22 cellular contexts compared by ENCODE assay signal in genomic region chr10:72265925-72266865, GRCh38. TPM values are rescaled to one million over a fixed set of nuclear protein-coding genes. Genes with fewer than 3 reads are reported as not detected.
A peak's percentile ranks its signal among the peaks of the same experiment; 100 is the strongest.
DNase-seq lines count a peak whose midpoint lies in the region; TF ChIP-seq lines count a peak whose summit lies in the region.
"Had no signal": no experiment of that assay in that cellular context is flagged by ENCODE, and none has a peak within 500 bp of the region (broad histone marks: within the 10 kb centered on the region; RNA-seq: fewer than 3 reads in every experiment).

No MANE protein-coding gene starts in this region.

- TF ChIP-seq CTCF in parathyroid adenoma (IDR thresholded peaks at IDR 0.05): no peak

- peak overlapping the region; percentile 20 for H2AFZ ChIP-seq in parathyroid adenoma
- H2AFZ ChIP-seq in GM23248: no peak overlapping the region

- H4K20me1 ChIP-seq in GM23248 (ENCODE audit: insufficient read depth): no peaks in the 10 kb centered on the region

- 0 out of 2 replicates have a peak, but pooled peaks cover 6% of the 10 kb centered on the region for H3F3A ChIP-seq in GM23248 (ENCODE audit: insufficient read depth)

- H3K4me1 ChIP-seq in CD8-positive, alpha-beta memory T cell (ENCODE audit: insufficient read depth, low read length): peaks cover 44% of the 10 kb centered on the region
- H3K4me1 ChIP-seq in HUES64 (ENCODE audit: insufficient read depth, low read length): peaks cover 29% of the 10 kb centered on the region
- peaks cover 15% of the 10 kb centered on the region for H3K4me1 ChIP-seq in parathyroid adenoma
- 0 out of 2 replicates have a peak, but pooled peaks cover 6% of the 10 kb centered on the region for H3K4me1 ChIP-seq in GM23248 (ENCODE audit: insufficient read depth)

- H3K36me3 Mint-ChIP-seq in CD8-positive, alpha-beta memory T cell: no peaks in the 10 kb centered on the region
- H3K36me3 Mint-ChIP-seq: natural killer cell treated with Interleukin-12 subunit alpha and Interleukin-12 subunit beta and Interleukin-15 and Interleukin-18, amount 100 ng/mL, for 72 hours had no signal

- WGBS in HUES64: 93% methylated on average over 10 of the region's 11 CpGs
- WGBS in GM23248 (ENCODE audit: low coverage in 1 of 2, low lambda C conversion rate in 2 of 2, missing lambda C conversion rate in 2 of 2), 2 experiments: 84 to 86% methylated on average over 11 of the region's 11 CpGs

- H3K4me3 Mint-ChIP-seq in CD8-positive, alpha-beta memory T cell: peak overlapping the region in 1 of 7 donors; percentile 30
- H3K4me3 Mint-ChIP-seq: activated T-helper 17 cell treated with anti-CD3 and anti-CD28 coated beads, Interleukin-2, amount 50 U/mL, for 72 hours; natural killer cell treated with Interleukin-12 subunit alpha and Interleukin-12 subunit beta and Interleukin-15 and Interleukin-18, amount 100 ng/mL, for 72 hours; stimulated activated naive CD8-positive, alpha-beta T cell treated with anti-CD3 and anti-CD28 coated beads, Interleukin-15, Interleukin-2, amounts not matched to agents 100 ng/mL and 50 ng/mL, for 24 hours had no signal

- peaks cover 20 to 32% (median 30%) of the 10 kb centered on the region in 3 donors for H3K4me1 Mint-ChIP-seq in CD8-positive, alpha-beta memory T cell

- POLR2A ChIA-PET in CD8-positive, alpha-beta memory T cell (lab: Charles Lee): interaction anchor here (0.5 kb wide), 1 partner anchor 64 kb away, joined by 5 read pairs; no protein-coding TSS in a partner anchor

- in situ Hi-C loops in ACHN (cut with HindIII; ENCODE audit: low pct_ligation_motif_present, low pct_unique_long_range_greater_than_20kb, low sequenced_read_pairs): no loop called here
- in situ Hi-C loops in GM23248 (cut with MboI): no loop called here

- no peak overlapping the region for H3K4me3 ChIP-seq in CD8-positive, alpha-beta memory T cell (ENCODE audit: low read length)
- H3K4me3 ChIP-seq in HUES64 (ENCODE audit: low read length) (no peak overlapping the region), parathyroid adenoma (ENCODE audit: low read depth, low read length) (no peak overlapping the region), GM23248 (no peak overlapping the region)
- H3K4me3 ChIP-seq: colonic mucosa, transverse colon had no signal

- H3K9me3 ChIP-seq in CD8-positive, alpha-beta memory T cell (ENCODE audit: low read length): no peaks in the 10 kb centered on the region
- H3K9me3 ChIP-seq in HUES64 (ENCODE audit: insufficient read depth, low read depth, low read length) (no peaks in the 10 kb centered on the region), parathyroid adenoma (ENCODE audit: control insufficient read depth, low read length) (no peaks in the 10 kb centered on the region), GM23248 (ENCODE audit: low read depth) (no peaks in the 10 kb centered on the region)
- H3K9me3 ChIP-seq: colonic mucosa, transverse colon had no signal

- peak overlapping the region in 3 of 8 donors; percentile 27 to 87 (median 77) for H3K27ac Mint-ChIP-seq in CD8-positive, alpha-beta memory T cell
- H3K27ac Mint-ChIP-seq: activated T-helper 17 cell treated with anti-CD3 and anti-CD28 coated beads, Interleukin-2, amount 50 U/mL, for 72 hours; stimulated activated naive CD8-positive, alpha-beta T cell treated with anti-CD3 and anti-CD28 coated beads, Interleukin-15, Interleukin-2, amounts not matched to agents 100 ng/mL and 50 ng/mL, for 24 hours had no signal

- H3K27me3 ChIP-seq in CD8-positive, alpha-beta memory T cell (ENCODE audit: insufficient read depth, low read length, poor library complexity, severe bottlenecking): no peaks in the 10 kb centered on the region
- H3K27me3 ChIP-seq in HUES64 (ENCODE audit: insufficient read depth, low read length) (no peaks in the 10 kb centered on the region), parathyroid adenoma (ENCODE audit: control insufficient read depth, insufficient read depth, low read length) (no peaks in the 10 kb centered on the region), GM23248 (replicated peaks; ENCODE audit: insufficient read depth) (no peaks in the 10 kb centered on the region)
- H3K27me3 ChIP-seq: brain microvascular endothelial cell, colonic mucosa, transverse colon had no signal

- H3K27ac ChIP-seq in CD8-positive, alpha-beta memory T cell (ENCODE audit: low read depth, low read length): peak overlapping the region; percentile 31
- H3K27ac ChIP-seq in HUES64 (ENCODE audit: low read depth, low read length) (peak overlapping the region; percentile 37; the same call in 1 of the 2 replicates), parathyroid adenoma (no peak overlapping the region), GM23248 (no peak overlapping the region)
- H3K27ac ChIP-seq: brain microvascular endothelial cell, colonic mucosa, transverse colon had no signal

- H3K4me2 ChIP-seq in parathyroid adenoma (ENCODE audit: low read length) (no peak overlapping the region), GM23248 (ENCODE audit: unreplicated experiment) (no peak overlapping the region)

- CTCF ChIA-PET in CD8-positive, alpha-beta memory T cell (lab: Charles Lee): interaction anchor here (0.5 to 3.5 kb wide), 3 partner anchors 8 to 16 kb away, joined by 3 to 19 read pairs (median 3); partner anchors contain the start of gene DDIT4

- DNase-seq in CD8-positive, alpha-beta memory T cell: no peak
- DNase-seq in cerebellar cortex (ENCODE audit: low spot score) (peak; percentile 13), GDM1 (lab: John Stamatoyannopoulos, UW) (no peak), ACHN (no peak), GM23248 (no peak)
- DNase-seq: activated CD4-positive, alpha-beta T cell treated with anti-CD3 and anti-CD28 coated beads for 4 hours; brain microvascular endothelial cell; colonic mucosa; glutamatergic neuron; left cardiac atrium; NCI-H1092; NCI-H2081 treated with DMSO at 0.1 percent for 48 hours; NK-92 treated with Interleukin-12 subunit alpha and Interleukin-12 subunit beta, amount 100 ng/mL, for 24 hours; RPMI8226; small intestine; stimulated activated CD4-positive, alpha-beta T cell treated with anti-CD3 and anti-CD28 coated beads, Interleukin-4, amount 100 ng/mL, for 1 hour; transverse colon had no signal

- H3K9ac ChIP-seq in HUES64 (ENCODE audit: low read depth, low read length) (no peak overlapping the region), parathyroid adenoma (no peak overlapping the region), GM23248 (no peak overlapping the region)

- no peaks in the 10 kb centered on the region for H3K9me3 Mint-ChIP-seq in CD8-positive, alpha-beta memory T cell
- H3K9me3 Mint-ChIP-seq: activated T-helper 17 cell treated with anti-CD3 and anti-CD28 coated beads, Interleukin-2, amount 50 U/mL, for 72 hours; natural killer cell treated with Interleukin-12 subunit alpha and Interleukin-12 subunit beta and Interleukin-15 and Interleukin-18, amount 100 ng/mL, for 72 hours; stimulated activated naive CD8-positive, alpha-beta T cell treated with anti-CD3 and anti-CD28 coated beads, Interleukin-15, Interleukin-2, amounts not matched to agents 100 ng/mL and 50 ng/mL, for 24 hours had no signal

- H3K36me3 ChIP-seq in CD8-positive, alpha-beta memory T cell (ENCODE audit: insufficient read depth, low read length): no peaks in the 10 kb centered on the region
- H3K36me3 ChIP-seq in HUES64 (ENCODE audit: insufficient read depth, low read length): no peaks in the 10 kb centered on the region
- no peaks in the 10 kb centered on the region for H3K36me3 ChIP-seq in parathyroid adenoma (ENCODE audit: control insufficient read depth, insufficient read depth, low read length)
- no peaks in the 10 kb centered on the region for H3K36me3 ChIP-seq in GM23248 (ENCODE audit: low read depth)
- H3K36me3 ChIP-seq: brain microvascular endothelial cell, colonic mucosa, transverse colon had no signal

- H3K79me2 ChIP-seq in parathyroid adenoma: no peaks in the 10 kb centered on the region
- H3K79me2 ChIP-seq in GM23248 (ENCODE audit: insufficient read depth): no peaks in the 10 kb centered on the region

- H3K9me2 ChIP-seq in GM23248 (ENCODE audit: insufficient read depth): no peaks in the 10 kb centered on the region

- no peaks in the 10 kb centered on the region for H3K27me3 Mint-ChIP-seq in CD8-positive, alpha-beta memory T cell
- H3K27me3 Mint-ChIP-seq: activated T-helper 17 cell treated with anti-CD3 and anti-CD28 coated beads, Interleukin-2, amount 50 U/mL, for 72 hours; natural killer cell treated with Interleukin-12 subunit alpha and Interleukin-12 subunit beta and Interleukin-15 and Interleukin-18, amount 100 ng/mL, for 72 hours; stimulated activated naive CD8-positive, alpha-beta T cell treated with anti-CD3 and anti-CD28 coated beads, Interleukin-15, Interleukin-2, amounts not matched to agents 100 ng/mL and 50 ng/mL, for 24 hours had no signal

RNA-seq across cellular contexts. Expression of gene DDIT4, which starts 7.5 kb away (rescaled TPM):
- 100 to 1,000 TPM; 144 to 156 TPM for total RNA-seq in CD8-positive, alpha-beta memory T cell
- 183 TPM for polyA plus RNA-seq in CD8-positive, alpha-beta memory T cell
- 23.1 TPM for polyA plus RNA-seq in HUES64 (2013, experiment 1 of 2)
- polyA plus RNA-seq in HUES64 (2013, experiment 2 of 2): 25.9 TPM
- 188 and 199 TPM in 2 replicates for total RNA-seq in GM23248 (2014; rRNA removed; shearing (Covaris generic))
- 144 and 155 TPM in 2 replicates for polyA plus RNA-seq in GM23248 (2016; fragmentation: Nextera tagmentation; extraction: Ambion mirVana)

RNA-seq across cellular contexts. Expression of gene ASCC1, which starts 50.1 kb away (rescaled TPM):
- 10 to 100 TPM; 36.3 to 43.2 TPM for total RNA-seq in CD8-positive, alpha-beta memory T cell
- polyA plus RNA-seq in CD8-positive, alpha-beta memory T cell: 19.1 TPM
- 25.0 TPM for polyA plus RNA-seq in HUES64 (2013, experiment 1 of 2)
- 31.3 TPM for polyA plus RNA-seq in HUES64 (2013, experiment 2 of 2)
- total RNA-seq in GM23248 (2014; rRNA removed; shearing (Covaris generic)): 21.5 and 25.2 TPM in 2 replicates
- 26.6 and 30.0 TPM in 2 replicates for polyA plus RNA-seq in GM23248 (2016; fragmentation: Nextera tagmentation; extraction: Ambion mirVana)

RNA-seq across cellular contexts. Expression of gene ANAPC16, which starts 50.4 kb away (rescaled TPM):
- total RNA-seq in CD8-positive, alpha-beta memory T cell: 10 to 100 TPM; 68.1 to 78.3 TPM
- 329 TPM for polyA plus RNA-seq in CD8-positive, alpha-beta memory T cell
- polyA plus RNA-seq in HUES64 (2013, experiment 1 of 2): 49.6 TPM
- polyA plus RNA-seq in HUES64 (2013, experiment 2 of 2): 60.2 TPM
- total RNA-seq in GM23248 (2014; rRNA removed; shearing (Covaris generic)): 61.1 and 69.6 TPM in 2 replicates
- polyA plus RNA-seq in GM23248 (2016; fragmentation: Nextera tagmentation; extraction: Ambion mirVana): 97.9 and 101 TPM in 2 replicates

Comparison
In these comparisons a context has a peak if more than half of its experiments do, and no peak if none do; other contexts are left out.
1. H3K27ac ChIP-seq: peak in CD8-positive, alpha-beta memory T cell (single experiment) and HUES64 (single experiment); none in parathyroid adenoma (single experiment) and GM23248 (single experiment).